ENCODE assay signal across 1 cellular context in the genomic region with DNA sequence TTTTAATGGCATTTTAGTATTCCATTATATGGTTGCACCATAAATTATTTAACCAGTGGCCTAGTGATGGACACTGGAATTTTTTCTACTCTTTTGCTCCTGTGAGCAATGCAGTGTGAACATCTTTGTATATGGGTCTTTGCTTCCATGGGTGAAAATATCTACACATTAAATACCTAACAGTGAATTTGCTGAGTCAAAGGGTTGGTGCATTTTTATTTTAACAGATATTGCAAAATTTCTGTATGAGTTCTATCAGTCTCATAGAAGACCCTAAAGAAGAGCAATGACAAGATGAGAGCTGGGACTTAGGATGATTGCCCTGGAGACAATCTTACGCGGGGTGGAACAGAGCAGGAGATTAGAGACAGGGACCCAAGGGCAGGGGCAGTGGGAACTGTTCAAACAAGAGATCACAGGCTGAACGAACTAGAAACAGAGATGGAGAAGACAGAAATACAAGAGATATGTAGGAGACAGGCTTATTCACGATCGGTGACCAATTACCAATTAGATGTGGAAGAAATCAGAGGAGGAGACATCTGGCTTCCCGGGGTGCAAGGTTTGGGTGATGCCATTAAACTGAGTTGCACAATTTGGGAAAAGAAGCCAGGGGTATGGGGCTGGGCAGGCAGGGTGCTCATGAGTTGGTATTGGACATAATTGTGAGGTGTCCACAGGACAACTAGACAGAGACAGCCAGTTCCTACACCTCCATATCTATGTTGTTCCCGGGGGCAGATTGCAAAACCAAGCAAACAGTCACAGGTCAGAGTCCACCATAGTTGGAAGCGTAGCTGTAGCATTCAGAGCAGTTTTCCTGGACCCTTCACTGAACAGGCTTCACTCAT.
TF ChIP-seq lines count a peak whose summit lies in the region.

No MANE protein-coding gene starts in this region.

TF ChIP-seq in HepG2, 621 proteins besides CTCF, POLR2A, EP300 and RAD21 (continued from another document and continues in another):
- TF ChIP-seq HNF4G (IDR thresholded peaks at IDR 0.05; ENCODE audit: borderline replicate concordance, low read depth, low read length) (peak; percentile 100), HNF4G (CRISPR knock-in tag; IDR thresholded peaks at IDR 0.05; ENCODE audit: borderline replicate concordance, low read depth) (peak; percentile 99), ZNF598 (CRISPR knock-in tag; IDR thresholded peaks at IDR 0.05; ENCODE audit: borderline replicate concordance) (peak; percentile 72; the same call in 1 of the 2 replicates), ZFP36L2 (CRISPR knock-in tag; IDR thresholded peaks at IDR 0.05) (no peak), SP5 (CRISPR knock-in tag; IDR thresholded peaks at IDR 0.05; ENCODE audit: borderline replicate concordance, low read depth) (peak; percentile 61; the same call in 1 of the 2 replicates), ZNF136 (CRISPR knock-in tag; IDR thresholded peaks at IDR 0.05; ENCODE audit: low read depth) (0 out of 2 replicates have a peak, but pooled peaks have one; percentile 85), ZNF605 (CRISPR knock-in tag; IDR thresholded peaks at IDR 0.05) (0 out of 2 replicates have a peak, but pooled peaks have one; percentile 74), ZNF180 (CRISPR knock-in tag; IDR thresholded peaks at IDR 0.05; ENCODE audit: borderline replicate concordance, low read depth) (no peak), ZNF780A (CRISPR knock-in tag; IDR thresholded peaks at IDR 0.05) (no peak), ETS1 (CRISPR knock-in tag; IDR thresholded peaks at IDR 0.05) (no peak), TEAD2 (CRISPR knock-in tag; IDR thresholded peaks at IDR 0.05) (no peak), ZNF75D (CRISPR knock-in tag; IDR thresholded peaks at IDR 0.05; ENCODE audit: borderline replicate concordance) (no peak), ZNF597 (CRISPR knock-in tag; IDR thresholded peaks at IDR 0.05) (no peak), TARDBP (CRISPR knock-in tag; IDR thresholded peaks at IDR 0.05) (peak; percentile 97), ZNF841 (CRISPR knock-in tag; IDR thresholded peaks at IDR 0.05; ENCODE audit: borderline replicate concordance) (peak; percentile 23; the same call in 1 of the 2 replicates), CBX5 (CRISPR knock-in tag; IDR thresholded peaks at IDR 0.05; ENCODE audit: borderline replicate concordance) (peak; percentile 96), ZNF430 (CRISPR knock-in tag; IDR thresholded peaks at IDR 0.05) (peak; percentile 85; the same call in 1 of the 2 replicates), XRCC5 (optimal IDR thresholded peaks at IDR 0.05; ENCODE audit: low read length) (peak; percentile 70), ZNF496 (CRISPR knock-in tag; IDR thresholded peaks at IDR 0.05; ENCODE audit: insufficient replicate concordance) (no peak), MXD3 (CRISPR knock-in tag; IDR thresholded peaks at IDR 0.05) (peak; percentile 45; the same call in 1 of the 2 replicates), KDM3A (CRISPR knock-in tag; IDR thresholded peaks at IDR 0.05; ENCODE audit: low read depth) (peak; percentile 89), ATF2 (CRISPR knock-in tag; IDR thresholded peaks at IDR 0.05) (peak; percentile 98), KDM1A (CRISPR knock-in tag; IDR thresholded peaks at IDR 0.05) (peak; percentile 86), ZNF766 (CRISPR knock-in tag; IDR thresholded peaks at IDR 0.05; ENCODE audit: borderline replicate concordance) (peak; percentile 75; the same call in 1 of the 2 replicates), AKAP8 (CRISPR knock-in tag; IDR thresholded peaks at IDR 0.05) (no peak; the same call in 1 of the 2 replicates), PHF8 (CRISPR knock-in tag; IDR thresholded peaks at IDR 0.05) (0 out of 2 replicates have a peak, but pooled peaks have one; percentile 16), TAF1 (CRISPR knock-in tag; IDR thresholded peaks at IDR 0.05) (peak; percentile 51; the same call in 1 of the 2 replicates), ZNF589 (CRISPR knock-in tag; conservative IDR thresholded peaks at IDR 0.05) (peak; percentile 44; the same call in 1 of the 2 replicates), ZNF83 (CRISPR knock-in tag; IDR thresholded peaks at IDR 0.05; ENCODE audit: borderline replicate concordance) (no peak), ZC3H13 (CRISPR knock-in tag; IDR thresholded peaks at IDR 0.05) (peak; percentile 41; the same call in 1 of the 2 replicates), ATF3 (CRISPR knock-in tag; IDR thresholded peaks at IDR 0.05) (peak; percentile 76; the same call in 1 of the 2 replicates), POLR2G (IDR thresholded peaks at IDR 0.05; ENCODE audit: low read depth, low read length) (no peak; the same call in 1 of the 2 replicates), ZSCAN29 (CRISPR knock-in tag; conservative IDR thresholded peaks at IDR 0.05) (0 out of 2 replicates have a peak, but pooled peaks have one; percentile 59)
- TF ChIP-seq, protein P1, sequence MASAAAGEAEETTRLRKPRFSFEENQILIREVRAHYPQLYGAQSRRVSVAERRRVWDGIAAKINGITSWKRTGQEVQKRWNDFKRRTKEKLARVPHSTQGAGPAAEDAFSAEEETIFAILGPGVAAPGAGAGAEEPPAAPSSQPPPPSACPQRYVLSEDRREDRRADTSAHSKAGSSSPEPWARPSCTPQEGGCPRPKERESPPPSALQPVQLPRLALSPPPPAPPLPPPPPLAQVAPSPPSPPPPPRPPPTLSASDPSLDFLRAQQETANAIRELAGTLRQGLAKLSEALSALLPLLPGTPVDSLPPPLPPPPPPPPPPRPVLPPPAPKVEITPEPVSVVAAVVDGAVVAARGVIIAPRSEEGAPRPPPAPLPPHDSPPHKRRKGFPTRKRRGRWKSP (CRISPR knock-in tag; IDR thresholded peaks at IDR 0.05): peak; percentile 73
- TF ChIP-seq, protein P2, sequence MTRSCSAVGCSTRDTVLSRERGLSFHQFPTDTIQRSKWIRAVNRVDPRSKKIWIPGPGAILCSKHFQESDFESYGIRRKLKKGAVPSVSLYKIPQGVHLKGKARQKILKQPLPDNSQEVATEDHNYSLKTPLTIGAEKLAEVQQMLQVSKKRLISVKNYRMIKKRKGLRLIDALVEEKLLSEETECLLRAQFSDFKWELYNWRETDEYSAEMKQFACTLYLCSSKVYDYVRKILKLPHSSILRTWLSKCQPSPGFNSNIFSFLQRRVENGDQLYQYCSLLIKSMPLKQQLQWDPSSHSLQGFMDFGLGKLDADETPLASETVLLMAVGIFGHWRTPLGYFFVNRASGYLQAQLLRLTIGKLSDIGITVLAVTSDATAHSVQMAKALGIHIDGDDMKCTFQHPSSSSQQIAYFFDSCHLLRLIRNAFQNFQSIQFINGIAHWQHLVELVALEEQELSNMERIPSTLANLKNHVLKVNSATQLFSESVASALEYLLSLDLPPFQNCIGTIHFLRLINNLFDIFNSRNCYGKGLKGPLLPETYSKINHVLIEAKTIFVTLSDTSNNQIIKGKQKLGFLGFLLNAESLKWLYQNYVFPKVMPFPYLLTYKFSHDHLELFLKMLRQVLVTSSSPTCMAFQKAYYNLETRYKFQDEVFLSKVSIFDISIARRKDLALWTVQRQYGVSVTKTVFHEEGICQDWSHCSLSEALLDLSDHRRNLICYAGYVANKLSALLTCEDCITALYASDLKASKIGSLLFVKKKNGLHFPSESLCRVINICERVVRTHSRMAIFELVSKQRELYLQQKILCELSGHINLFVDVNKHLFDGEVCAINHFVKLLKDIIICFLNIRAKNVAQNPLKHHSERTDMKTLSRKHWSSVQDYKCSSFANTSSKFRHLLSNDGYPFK (CRISPR knock-in tag; IDR thresholded peaks at IDR 0.05; ENCODE audit: borderline replicate concordance): no peak
- TF ChIP-seq, protein P3, sequence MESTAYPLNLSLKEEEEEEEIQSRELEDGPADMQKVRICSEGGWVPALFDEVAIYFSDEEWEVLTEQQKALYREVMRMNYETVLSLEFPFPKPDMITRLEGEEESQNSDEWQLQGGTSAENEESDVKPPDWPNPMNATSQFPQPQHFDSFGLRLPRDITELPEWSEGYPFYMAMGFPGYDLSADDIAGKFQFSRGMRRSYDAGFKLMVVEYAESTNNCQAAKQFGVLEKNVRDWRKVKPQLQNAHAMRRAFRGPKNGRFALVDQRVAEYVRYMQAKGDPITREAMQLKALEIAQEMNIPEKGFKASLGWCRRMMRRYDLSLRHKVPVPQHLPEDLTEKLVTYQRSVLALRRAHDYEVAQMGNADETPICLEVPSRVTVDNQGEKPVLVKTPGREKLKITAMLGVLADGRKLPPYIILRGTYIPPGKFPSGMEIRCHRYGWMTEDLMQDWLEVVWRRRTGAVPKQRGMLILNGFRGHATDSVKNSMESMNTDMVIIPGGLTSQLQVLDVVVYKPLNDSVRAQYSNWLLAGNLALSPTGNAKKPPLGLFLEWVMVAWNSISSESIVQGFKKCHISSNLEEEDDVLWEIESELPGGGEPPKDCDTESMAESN (CRISPR knock-in tag; conservative IDR thresholded peaks at IDR 0.05): peak; percentile 89
- TF ChIP-seq, protein P4, sequence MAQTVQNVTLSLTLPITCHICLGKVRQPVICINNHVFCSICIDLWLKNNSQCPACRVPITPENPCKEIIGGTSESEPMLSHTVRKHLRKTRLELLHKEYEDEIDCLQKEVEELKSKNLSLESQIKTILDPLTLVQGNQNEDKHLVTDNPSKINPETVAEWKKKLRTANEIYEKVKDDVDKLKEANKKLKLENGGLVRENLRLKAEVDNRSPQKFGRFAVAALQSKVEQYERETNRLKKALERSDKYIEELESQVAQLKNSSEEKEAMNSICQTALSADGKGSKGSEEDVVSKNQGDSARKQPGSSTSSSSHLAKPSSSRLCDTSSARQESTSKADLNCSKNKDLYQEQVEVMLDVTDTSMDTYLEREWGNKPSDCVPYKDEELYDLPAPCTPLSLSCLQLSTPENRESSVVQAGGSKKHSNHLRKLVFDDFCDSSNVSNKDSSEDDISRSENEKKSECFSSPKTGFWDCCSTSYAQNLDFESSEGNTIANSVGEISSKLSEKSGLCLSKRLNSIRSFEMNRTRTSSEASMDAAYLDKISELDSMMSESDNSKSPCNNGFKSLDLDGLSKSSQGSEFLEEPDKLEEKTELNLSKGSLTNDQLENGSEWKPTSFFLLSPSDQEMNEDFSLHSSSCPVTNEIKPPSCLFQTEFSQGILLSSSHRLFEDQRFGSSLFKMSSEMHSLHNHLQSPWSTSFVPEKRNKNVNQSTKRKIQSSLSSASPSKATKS (CRISPR knock-in tag; IDR thresholded peaks at IDR 0.05): no peak
- TF ChIP-seq, protein P5, sequence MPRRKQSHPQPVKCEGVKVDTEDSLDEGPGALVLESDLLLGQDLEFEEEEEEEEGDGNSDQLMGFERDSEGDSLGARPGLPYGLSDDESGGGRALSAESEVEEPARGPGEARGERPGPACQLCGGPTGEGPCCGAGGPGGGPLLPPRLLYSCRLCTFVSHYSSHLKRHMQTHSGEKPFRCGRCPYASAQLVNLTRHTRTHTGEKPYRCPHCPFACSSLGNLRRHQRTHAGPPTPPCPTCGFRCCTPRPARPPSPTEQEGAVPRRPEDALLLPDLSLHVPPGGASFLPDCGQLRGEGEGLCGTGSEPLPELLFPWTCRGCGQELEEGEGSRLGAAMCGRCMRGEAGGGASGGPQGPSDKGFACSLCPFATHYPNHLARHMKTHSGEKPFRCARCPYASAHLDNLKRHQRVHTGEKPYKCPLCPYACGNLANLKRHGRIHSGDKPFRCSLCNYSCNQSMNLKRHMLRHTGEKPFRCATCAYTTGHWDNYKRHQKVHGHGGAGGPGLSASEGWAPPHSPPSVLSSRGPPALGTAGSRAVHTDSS (CRISPR knock-in tag; conservative IDR thresholded peaks at IDR 0.05): no peak
- TF ChIP-seq, protein P6, sequence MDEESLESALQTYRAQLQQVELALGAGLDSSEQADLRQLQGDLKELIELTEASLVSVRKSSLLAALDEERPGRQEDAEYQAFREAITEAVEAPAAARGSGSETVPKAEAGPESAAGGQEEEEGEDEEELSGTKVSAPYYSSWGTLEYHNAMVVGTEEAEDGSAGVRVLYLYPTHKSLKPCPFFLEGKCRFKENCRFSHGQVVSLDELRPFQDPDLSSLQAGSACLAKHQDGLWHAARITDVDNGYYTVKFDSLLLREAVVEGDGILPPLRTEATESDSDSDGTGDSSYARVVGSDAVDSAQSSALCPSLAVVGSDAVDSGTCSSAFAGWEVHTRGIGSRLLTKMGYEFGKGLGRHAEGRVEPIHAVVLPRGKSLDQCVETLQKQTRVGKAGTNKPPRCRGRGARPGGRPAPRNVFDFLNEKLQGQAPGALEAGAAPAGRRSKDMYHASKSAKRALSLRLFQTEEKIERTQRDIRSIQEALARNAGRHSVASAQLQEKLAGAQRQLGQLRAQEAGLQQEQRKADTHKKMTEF (CRISPR knock-in tag; IDR thresholded peaks at IDR 0.05): peak; percentile 97
